ENCODE assay signal across 1 cellular context in genomic region chr7:78165454-78165853, GRCh38.
TF ChIP-seq lines count a peak whose summit lies in the region.

No MANE protein-coding gene starts in this region.

TF ChIP-seq in HepG2, 621 proteins besides CTCF, POLR2A, EP300 and RAD21 (continued from another document):
- TF ChIP-seq PTBP1 (IDR thresholded peaks at IDR 0.05; ENCODE audit: low read depth, low read length, poor library complexity, severe bottlenecking), result no peak
- TF ChIP-seq ZNF598 (CRISPR knock-in tag; IDR thresholded peaks at IDR 0.05; ENCODE audit: borderline replicate concordance), result no peak
- no peak for TF ChIP-seq ZNF432 (CRISPR knock-in tag; IDR thresholded peaks at IDR 0.05; ENCODE audit: borderline replicate concordance)
- TF ChIP-seq, protein P1, sequence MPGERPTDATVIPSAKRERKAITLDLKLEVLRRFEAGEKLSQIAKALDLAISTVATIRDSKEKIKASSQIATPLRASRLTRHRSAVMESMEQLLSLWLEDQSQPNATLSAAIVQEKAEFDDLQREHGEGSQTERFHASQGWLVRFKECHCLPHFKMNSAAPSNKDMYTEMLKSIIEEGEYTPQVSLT (CRISPR knock-in tag; IDR thresholded peaks at IDR 0.05; ENCODE audit: borderline replicate concordance, low read depth), result no peak
- no peak for TF ChIP-seq TCF7L2 (IDR thresholded peaks at IDR 0.05; ENCODE audit: low read depth, low read length)
- TF ChIP-seq ATF7-NPFF (CRISPR knock-in tag; IDR thresholded peaks at IDR 0.05; ENCODE audit: low read depth), result no peak
- TF ChIP-seq CBX1 (IDR thresholded peaks at IDR 0.05; ENCODE audit: low read depth), result no peak
- no peak for TF ChIP-seq KMT2B (CRISPR knock-in tag; IDR thresholded peaks at IDR 0.05)
- no peak for TF ChIP-seq ZBTB7A (CRISPR knock-in tag; IDR thresholded peaks at IDR 0.05)
- no peak for TF ChIP-seq ZNF75D (CRISPR knock-in tag; IDR thresholded peaks at IDR 0.05; ENCODE audit: borderline replicate concordance)
- TF ChIP-seq, protein P2, sequence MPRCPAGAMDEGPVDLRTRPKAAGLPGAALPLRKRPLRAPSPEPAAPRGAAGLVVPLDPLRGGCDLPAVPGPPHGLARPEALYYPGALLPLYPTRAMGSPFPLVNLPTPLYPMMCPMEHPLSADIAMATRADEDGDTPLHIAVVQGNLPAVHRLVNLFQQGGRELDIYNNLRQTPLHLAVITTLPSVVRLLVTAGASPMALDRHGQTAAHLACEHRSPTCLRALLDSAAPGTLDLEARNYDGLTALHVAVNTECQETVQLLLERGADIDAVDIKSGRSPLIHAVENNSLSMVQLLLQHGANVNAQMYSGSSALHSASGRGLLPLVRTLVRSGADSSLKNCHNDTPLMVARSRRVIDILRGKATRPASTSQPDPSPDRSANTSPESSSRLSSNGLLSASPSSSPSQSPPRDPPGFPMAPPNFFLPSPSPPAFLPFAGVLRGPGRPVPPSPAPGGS (CRISPR knock-in tag; IDR thresholded peaks at IDR 0.05), result no peak
